ENCODE assay signal across 17 cellular contexts in the genomic region with DNA sequence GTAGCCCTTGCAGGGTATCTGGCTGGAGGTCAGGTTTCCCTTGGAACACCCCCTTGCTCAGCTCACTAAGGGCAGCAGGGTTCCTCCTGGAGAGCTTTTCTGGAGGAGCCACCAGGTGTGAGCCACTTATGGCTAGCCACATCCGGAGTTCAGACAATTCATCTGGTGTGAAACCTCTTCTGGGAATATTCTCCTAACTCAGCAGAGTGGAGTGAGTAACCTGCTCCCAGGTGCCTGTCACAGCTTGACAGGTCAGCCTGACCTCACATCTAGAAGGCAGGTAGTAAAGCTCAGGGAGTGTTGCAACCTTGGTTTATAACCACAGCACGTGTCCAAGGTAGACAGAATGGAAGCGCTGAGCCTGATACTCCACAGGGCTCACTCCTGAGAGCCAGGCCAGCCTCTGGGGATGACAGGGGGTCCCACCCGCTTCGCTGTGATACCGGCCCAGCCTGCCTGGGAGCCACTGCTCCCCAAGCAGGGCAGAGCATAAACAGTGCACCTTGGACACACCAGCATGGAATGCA.
DNase-seq lines count a peak whose midpoint lies in the region; TF ChIP-seq lines count a peak whose summit lies in the region.
"Had no signal": no experiment of that assay in that cellular context is flagged by ENCODE, and none has a peak within 500 bp of the region (broad histone marks: within the 10 kb centered on the region; RNA-seq: fewer than 3 reads in every experiment).

No MANE protein-coding gene starts in this region.

- no peaks in the 10 kb centered on the region for H3K27me3 ChIP-seq in thyroid gland
- no peaks in the 10 kb centered on the region for H3K27me3 ChIP-seq in ovary
- no peaks in the 10 kb centered on the region; the same call in 1 of the 2 replicates for H3K27me3 ChIP-seq in MG63
- H3K27me3 ChIP-seq: BE2C, cardiac muscle cell had no signal

- H3K4me1 ChIP-seq in thyroid gland (peaks cover 11 to 17% of the 10 kb centered on the region in 2 donors), ovary (ENCODE audit: insufficient read depth) (no peaks in the 10 kb centered on the region)
- H3K4me1 ChIP-seq: BE2C had no signal

- H3K36me3 ChIP-seq in thyroid gland, result no peaks in the 10 kb centered on the region
- no peaks in the 10 kb centered on the region for H3K36me3 ChIP-seq in ovary
- no peaks in the 10 kb centered on the region for H3K36me3 ChIP-seq in MG63
- H3K36me3 ChIP-seq: BE2C, cardiac muscle cell had no signal

- H3K9me3 ChIP-seq in thyroid gland, result no peaks in the 10 kb centered on the region
- no peaks in the 10 kb centered on the region for H3K9me3 ChIP-seq in ovary
- H3K9me3 ChIP-seq in MG63, result no peaks in the 10 kb centered on the region
- H3K9me3 ChIP-seq: BE2C had no signal

- 51 to 71% methylated on average over 3 to 6 of the region's 6 CpGs for WGBS in thyroid gland, 2 donors
- 71 to 83% (median 71%) methylated on average over 6 of the region's 6 CpGs for WGBS in ovary, 3 donors

- intact Hi-C loops in thyroid gland (cut with DNase I), result loop anchor here (5.0 kb wide), 2 partner anchors 64 to 274 kb away; a partner anchor contains a TSS
- intact Hi-C loops in ovary (cut with DNase I), result loop anchor here in 1 of 4 donors (10.0 kb wide), 1 partner anchor 311 kb away; a partner anchor contains a TSS

- TF ChIP-seq EP300 in ovary (IDR thresholded peaks at IDR 0.05), result no peak

- H3K27ac ChIP-seq in epithelial cell of prostate (peak overlapping the region; percentile 52), thyroid gland (no peak overlapping the region), ovary (no peak overlapping the region)
- H3K27ac ChIP-seq: cardiac muscle cell had no signal

- DNase-seq in HuH-7.5 (ENCODE audit: low spot score) (peak; percentile 10), NCI-H510A treated with DMSO at 0.1 percent for 48 hours (lab: John Stamatoyannopoulos, UW) (peak; percentile 96), epithelial cell of prostate (ENCODE audit: low read depth, low spot score) (peak; percentile 96), thyroid gland (peak; percentile 54 to 56), ovary (no peak), KG1 (lab: John Stamatoyannopoulos, UW) (no peak), MG63 (no peak), erythroblast (lab: John Stamatoyannopoulos, UW) (no peak)
- DNase-seq: activated CD4-positive, alpha-beta T cell treated with anti-CD3 and anti-CD28 coated beads, Interleukin-2, amount 50 U/mL, for 48 hours; activated naive CD8-positive, alpha-beta T cell treated with anti-CD3 and anti-CD28 coated beads, Interleukin-2, amount 10 ng/mL, durations not matched to agents 7 days and 5 days; activated T-cell treated with anti-CD3 and anti-CD28 coated beads, Interleukin-2, amount 50 U/mL, for 4 hours; BE2C; effector memory CD4-positive, alpha-beta T cell; foreskin fibroblast; NCI-H1105 treated with DMSO at 0.1 percent for 48 hours had no signal

- no peak for TF ChIP-seq POLR2A in thyroid gland (IDR thresholded peaks at IDR 0.05)
- no peak for TF ChIP-seq POLR2A in ovary (IDR thresholded peaks at IDR 0.05)
- no peak for TF ChIP-seq POLR2A in erythroblast (IDR thresholded peaks at IDR 0.05; ENCODE audit: low read length)

- TF ChIP-seq CTCF in thyroid gland (IDR thresholded peaks at IDR 0.05) (no peak), ovary (IDR thresholded peaks at IDR 0.05) (no peak)

- no peak overlapping the region for H3K4me3 ChIP-seq in thyroid gland (replicated peaks in 1 of 3)
- no peak overlapping the region for H3K4me3 ChIP-seq in ovary
- no peak overlapping the region for H3K4me3 ChIP-seq in MG63
- H3K4me3 ChIP-seq: cardiac muscle cell, GM23338 had no signal

Comparison
In these comparisons a context has a peak if more than half of its experiments do, and no peak if none do; other contexts are left out.
1. DNase-seq: peak in HuH-7.5 (single experiment), NCI-H510A treated with DMSO at 0.1 percent for 48 hours (single experiment), epithelial cell of prostate (single experiment) and thyroid gland (2 of 2); none in ovary (0 of 5), KG1 (single experiment), MG63 (single experiment) and erythroblast (0 of 2).